ENCODE assay signal across 29 cellular contexts in the genomic region with DNA sequence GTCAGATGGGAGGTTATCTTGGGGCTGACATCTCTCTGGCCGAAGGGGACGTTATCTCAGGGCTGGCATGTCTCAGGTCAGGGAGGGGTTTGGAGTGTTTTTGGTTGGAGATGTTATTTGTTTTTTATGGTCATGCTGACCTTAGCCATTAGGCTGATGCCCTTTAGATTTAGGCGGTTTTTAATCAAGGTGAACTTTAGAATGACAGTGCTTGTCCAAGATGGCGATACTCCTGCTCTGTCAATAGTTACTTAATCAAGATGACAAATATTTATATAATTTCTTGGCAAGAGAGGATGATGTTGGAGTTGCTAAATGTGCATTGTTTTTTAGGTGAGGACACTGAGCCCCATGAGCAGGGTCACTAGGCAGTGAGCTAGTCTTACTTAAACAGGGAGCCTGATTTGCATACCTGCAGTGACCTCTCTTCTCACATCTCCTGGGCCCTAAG.
"Had no signal": no experiment of that assay in that cellular context is flagged by ENCODE, and none has a peak within 500 bp of the region (broad histone marks: within the 10 kb centered on the region; RNA-seq: fewer than 3 reads in every experiment).

No MANE protein-coding gene starts in this region.

- H3K4me3 Mint-ChIP-seq: dendritic cell treated with granulocyte-macrophage colony-stimulating factor and Interleukin-4, amounts not matched to agents 40 ng/mL and 50 ng/mL, for 4 days; endodermal cell; mesothelial cell of epicardium; natural killer cell treated with Interleukin-12 subunit alpha and Interleukin-12 subunit beta and Interleukin-15 and Interleukin-18, amount 100 ng/mL, for 72 hours; neural crest cell; stimulated activated effector memory CD8-positive, alpha-beta T cell treated with anti-CD3 and anti-CD28 coated beads, Interleukin-12 subunit alpha, Interleukin-12 subunit beta, amount 100 ng/mL, for 72 hours had no signal

- H3K4me1 ChIP-seq: colonic mucosa, esophagus muscularis mucosa, right atrium auricular region, sigmoid colon, thyroid gland had no signal

- H3K9me3 Mint-ChIP-seq: dendritic cell treated with granulocyte-macrophage colony-stimulating factor and Interleukin-4, amounts not matched to agents 40 ng/mL and 50 ng/mL, for 4 days; natural killer cell treated with Interleukin-12 subunit alpha and Interleukin-12 subunit beta and Interleukin-15 and Interleukin-18, amount 100 ng/mL, for 72 hours; stimulated activated effector memory CD8-positive, alpha-beta T cell treated with anti-CD3 and anti-CD28 coated beads, Interleukin-12 subunit alpha, Interleukin-12 subunit beta, amount 100 ng/mL, for 72 hours had no signal

- H3K36me3 ChIP-seq: colonic mucosa, neutrophil, pancreas had no signal

- H3K27ac ChIP-seq: colonic mucosa, esophagus muscularis mucosa, foreskin keratinocyte, heart right ventricle, neutrophil, pancreas, right atrium auricular region, sigmoid colon, stomach, thyroid gland, vagina had no signal

- H3K9me3 ChIP-seq: colonic mucosa, esophagus muscularis mucosa, heart right ventricle, mucosa of descending colon, neutrophil, pancreas, right atrium auricular region, sigmoid colon, stomach, thyroid gland, vagina had no signal

- ATAC-seq: foreskin keratinocyte; heart right ventricle; left cardiac atrium; left ventricle myocardium superior; mucosa of descending colon; natural killer cell treated with Interleukin-12 subunit alpha and Interleukin-12 subunit beta and Interleukin-15 and Interleukin-18, amount 100 ng/mL, for 72 hours; pancreas; stimulated activated effector memory CD8-positive, alpha-beta T cell treated with anti-CD3 and anti-CD28 coated beads, Interleukin-12 subunit alpha, Interleukin-12 subunit beta, amount 100 ng/mL, for 72 hours had no signal

- H3K36me3 Mint-ChIP-seq: naive B cell; natural killer cell treated with Interleukin-12 subunit alpha and Interleukin-12 subunit beta and Interleukin-15 and Interleukin-18, amount 100 ng/mL, for 72 hours had no signal

- H3K4me1 Mint-ChIP-seq: endodermal cell, naive B cell, neural crest cell had no signal

- DNase-seq: colonic mucosa; effector CD8-positive, alpha-beta T cell; endodermal cell; foreskin keratinocyte; glutamatergic neuron; heart right ventricle; hippocampal formation; left cardiac atrium; left ventricle myocardium superior; mesenchymal stem cell; mucosa of descending colon; naive B cell; pancreas; sigmoid colon; stimulated activated CD4-positive, alpha-beta T cell treated with anti-CD3 and anti-CD28 coated beads, Interleukin-2, amount 100 ng/mL, for 24 hours; stimulated activated CD4-positive, alpha-beta T cell treated with anti-CD3 and anti-CD28 coated beads, Interleukin-4, amount 100 ng/mL, for 24 hours; stimulated activated naive CD4-positive, alpha-beta T cell treated with Interleukin-2 at 50 U/mL for 16 hours; stomach; thyroid gland; trophoblast cell had no signal

- H3K27ac Mint-ChIP-seq: dendritic cell treated with granulocyte-macrophage colony-stimulating factor and Interleukin-4, amounts not matched to agents 40 ng/mL and 50 ng/mL, for 4 days; endodermal cell; mesothelial cell of epicardium; naive B cell; natural killer cell treated with Interleukin-12 subunit alpha and Interleukin-12 subunit beta and Interleukin-15 and Interleukin-18, amount 100 ng/mL, for 72 hours; stimulated activated effector memory CD8-positive, alpha-beta T cell treated with anti-CD3 and anti-CD28 coated beads, Interleukin-12 subunit alpha, Interleukin-12 subunit beta, amount 100 ng/mL, for 72 hours had no signal

- H3K27me3 Mint-ChIP-seq: dendritic cell treated with granulocyte-macrophage colony-stimulating factor and Interleukin-4, amounts not matched to agents 40 ng/mL and 50 ng/mL, for 4 days had no signal

- H3K27me3 ChIP-seq: colonic mucosa, esophagus muscularis mucosa, heart right ventricle, neutrophil, pancreas, right atrium auricular region, sigmoid colon, stomach, thyroid gland, vagina had no signal

- H3K4me3 ChIP-seq: colonic mucosa, esophagus muscularis mucosa, heart right ventricle, mucosa of descending colon, pancreas, right atrium auricular region, sigmoid colon, stomach, thyroid gland, vagina had no signal
